ENCODE assay signal across 8 cellular contexts in the genomic region with DNA sequence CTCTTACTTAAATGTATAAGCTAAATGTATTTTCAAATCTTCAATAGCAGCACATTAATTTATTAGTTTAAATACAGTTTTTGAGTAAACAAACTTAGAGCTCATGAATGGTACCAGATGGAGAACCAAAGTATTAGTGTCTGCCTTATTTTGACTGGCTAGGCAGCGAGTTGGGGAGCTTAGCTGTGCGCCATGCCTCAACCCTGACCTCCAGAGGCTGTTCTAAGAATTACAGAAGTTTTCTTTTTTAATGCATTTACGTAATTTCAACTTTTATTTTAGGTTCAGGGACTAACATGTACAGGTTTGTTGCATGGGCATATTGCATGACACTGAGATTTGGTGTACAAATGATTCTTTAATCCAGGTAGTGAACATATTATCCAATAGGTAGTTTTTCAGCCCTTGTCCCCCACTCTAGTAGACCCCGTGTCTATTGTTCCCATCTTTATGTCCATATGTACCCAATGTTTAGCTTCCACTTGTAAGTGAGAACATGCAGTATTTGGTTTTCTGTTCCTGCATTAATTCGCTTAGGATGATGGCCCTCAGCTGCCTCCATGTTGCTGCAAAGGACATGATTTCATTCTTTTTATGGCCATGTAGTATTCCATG.
DNase-seq lines count a peak whose midpoint lies in the region; ATAC-seq and TF ChIP-seq lines count a peak whose summit lies in the region.

No MANE protein-coding gene starts in this region.

- H3K27me3 ChIP-seq in WERI-Rb-1 (ENCODE audit: insufficient read depth, low read depth, severe bottlenecking), result no peaks in the 10 kb centered on the region

- DNase-seq in SIG-M5 treated with dmso at 0.1 percent for 504 hours (lab: John Stamatoyannopoulos, UW; ENCODE audit: unreplicated experiment), result peak; percentile 35
- DNase-seq in SIG-M5 (lab: John Stamatoyannopoulos, UW), result no peak
- DNase-seq in WERI-Rb-1, result peak; percentile 26
- DNase-seq in left kidney (ENCODE audit: low read depth, low spot score), result peak; percentile 57
- no peak for DNase-seq in natural killer cell treated with Interleukin-12 subunit alpha and Interleukin-12 subunit beta and Interleukin-15 and Interleukin-18, amount 100 ng/mL, for 72 hours (ENCODE audit: low spot score)
- no peak for DNase-seq in mesenteric fat pad (ENCODE audit: low spot score)

- no peaks in the 10 kb centered on the region for H3K9me3 ChIP-seq in WERI-Rb-1 (ENCODE audit: severe bottlenecking)

- no peaks in the 10 kb centered on the region for H3K36me3 Mint-ChIP-seq in natural killer cell treated with Interleukin-12 subunit alpha and Interleukin-12 subunit beta and Interleukin-15 and Interleukin-18, amount 100 ng/mL, for 72 hours

- no peaks in the 10 kb centered on the region for H3K36me3 ChIP-seq in WERI-Rb-1

- TF ChIP-seq CTCF in WERI-Rb-1 (IDR thresholded peaks at IDR 0.05; ENCODE audit: low read depth, low read length), result peak; percentile 60

- H3K9me3 Mint-ChIP-seq in natural killer cell treated with Interleukin-12 subunit alpha and Interleukin-12 subunit beta and Interleukin-15 and Interleukin-18, amount 100 ng/mL, for 72 hours, result peaks cover 3% of the 10 kb centered on the region

- H3K27ac ChIP-seq in WERI-Rb-1, result no peak overlapping the region

- no peak overlapping the region for H3K4me3 ChIP-seq in WERI-Rb-1 (ENCODE audit: low read depth, low read length)

- ATAC-seq in GM21825 (IDR thresholded peaks at IDR 0.05; ENCODE audit: unreplicated experiment), result peak; percentile 91
- ATAC-seq in natural killer cell treated with Interleukin-12 subunit alpha and Interleukin-12 subunit beta and Interleukin-15 and Interleukin-18, amount 100 ng/mL, for 72 hours, result no peak

- no peaks in the 10 kb centered on the region for H3K27me3 Mint-ChIP-seq in natural killer cell treated with Interleukin-12 subunit alpha and Interleukin-12 subunit beta and Interleukin-15 and Interleukin-18, amount 100 ng/mL, for 72 hours

- H3K4me1 Mint-ChIP-seq in natural killer cell treated with Interleukin-12 subunit alpha and Interleukin-12 subunit beta and Interleukin-15 and Interleukin-18, amount 100 ng/mL, for 72 hours (ENCODE audit: low read depth in 2 of 2), result no peaks in the 10 kb centered on the region

- TF ChIP-seq EP300 in Ishikawa (IDR thresholded peaks at IDR 0.05; ENCODE audit: borderline replicate concordance), result no peak

- H3K4me3 Mint-ChIP-seq in natural killer cell treated with Interleukin-12 subunit alpha and Interleukin-12 subunit beta and Interleukin-15 and Interleukin-18, amount 100 ng/mL, for 72 hours, result no peak overlapping the region

- peak; percentile 69 for TF ChIP-seq RAD21 in Ishikawa (IDR thresholded peaks at IDR 0.05; ENCODE audit: low read depth)

- no peak overlapping the region for H3K27ac Mint-ChIP-seq in natural killer cell treated with Interleukin-12 subunit alpha and Interleukin-12 subunit beta and Interleukin-15 and Interleukin-18, amount 100 ng/mL, for 72 hours

TF ChIP-seq in Ishikawa, 13 proteins besides CTCF, POLR2A, EP300 and RAD21:
- no peak for TF ChIP-seq NFIC (IDR thresholded peaks at IDR 0.05)
- TF ChIP-seq REST (IDR thresholded peaks at IDR 0.05; ENCODE audit: low read depth), result no peak
- no peak for TF ChIP-seq CREB1 (IDR thresholded peaks at IDR 0.05; ENCODE audit: low read depth)
- TF ChIP-seq TEAD4 (IDR thresholded peaks at IDR 0.05), result no peak
- TF ChIP-seq EGR1 (IDR thresholded peaks at IDR 0.05), result no peak
- no peak for TF ChIP-seq YY1 (IDR thresholded peaks at IDR 0.05; ENCODE audit: low read depth)
- no peak for TF ChIP-seq FOXM1 (IDR thresholded peaks at IDR 0.05; ENCODE audit: borderline replicate concordance, low read depth)
- TF ChIP-seq ZBTB7A (IDR thresholded peaks at IDR 0.05; ENCODE audit: low read depth), result no peak
- no peak for TF ChIP-seq MAX (IDR thresholded peaks at IDR 0.05)
- no peak for TF ChIP-seq TCF12 (IDR thresholded peaks at IDR 0.05; ENCODE audit: low read depth)
- TF ChIP-seq TAF1 (IDR thresholded peaks at IDR 0.05; ENCODE audit: low read depth), result no peak
- no peak for TF ChIP-seq USF1 (IDR thresholded peaks at IDR 0.05)
- no peak for TF ChIP-seq CEBPB (IDR thresholded peaks at IDR 0.05)

Comparison
In these comparisons a context has a peak if more than half of its experiments do, and no peak if none do; other contexts are left out.
1. DNase-seq: peak in SIG-M5 treated with dmso at 0.1 percent for 504 hours (single experiment), WERI-Rb-1 (single experiment) and left kidney (single experiment); none in SIG-M5 (single experiment), natural killer cell treated with Interleukin-12 subunit alpha and Interleukin-12 subunit beta and Interleukin-15 and Interleukin-18, amount 100 ng/mL, for 72 hours (single experiment) and mesenteric fat pad (single experiment).